Comparison of ENCODE assay signal across 8 cellular contexts in the genomic region with DNA sequence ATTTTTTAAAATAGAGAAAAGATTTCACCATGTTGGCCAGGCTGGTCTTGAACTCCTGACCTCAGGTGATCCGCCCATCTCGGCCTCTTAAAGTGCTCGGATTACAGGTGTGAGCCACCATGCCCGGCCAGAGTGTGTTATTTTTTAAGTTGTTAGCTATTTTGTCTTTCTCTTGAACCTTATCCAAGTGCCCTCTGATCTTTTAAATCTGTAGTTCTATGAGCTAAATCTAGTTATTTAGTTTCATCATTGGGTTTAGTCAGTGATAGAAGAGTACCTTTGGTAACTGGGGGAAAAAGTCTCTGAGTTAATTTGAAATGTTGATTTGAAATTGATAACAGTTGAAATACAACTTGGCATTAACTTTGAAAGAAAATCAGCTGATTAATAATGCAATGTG.
"Had no signal": no experiment of that assay in that cellular context is flagged by ENCODE, and none has a peak within 500 bp of the region (broad histone marks: within the 10 kb centered on the region; RNA-seq: fewer than 3 reads in every experiment).

No MANE protein-coding gene starts in this region.

- H3K4me3 ChIP-seq: GM23248, HAP-1 had no signal

- H3K27ac Mint-ChIP-seq: IgD-negative memory B cell had no signal

- H3K27me3 Mint-ChIP-seq: IgD-negative memory B cell had no signal

- FAIRE-seq: HTR-8/SVneo had no signal

- H3K9ac ChIP-seq: GM23248 had no signal

- ATAC-seq: HCT116 had no signal

- DNase-seq: GM23248, GOT3, H7, KBM-7 had no signal

- H2AFZ ChIP-seq: GM23248 had no signal

- H3K27ac ChIP-seq: GM23248 had no signal

- H3K4me3 Mint-ChIP-seq: IgD-negative memory B cell had no signal
